19 cellular contexts compared by ENCODE assay signal in genomic region chr16:80947239-80947638, GRCh38. TPM values are rescaled to one million over a fixed set of nuclear protein-coding genes. Genes with fewer than 3 reads are reported as not detected.
DNase-seq lines count a peak whose midpoint lies in the region; ATAC-seq, FAIRE-seq and TF ChIP-seq lines count a peak whose summit lies in the region.
"Had no signal": no experiment of that assay in that cellular context is flagged by ENCODE, and none has a peak within 500 bp of the region (broad histone marks: within the 10 kb centered on the region; RNA-seq: fewer than 3 reads in every experiment).

No MANE protein-coding gene starts in this region.

- H3K9me3 Mint-ChIP-seq in activated T-cell treated with anti-CD3 and anti-CD28 coated beads, Interleukin-2, amount 50 U/mL, for 24 hours = peaks cover 4% of the 10 kb centered on the region
- peaks cover 7% of the 10 kb centered on the region for H3K9me3 Mint-ChIP-seq in activated T-cell treated with anti-CD3 and anti-CD28 coated beads, Interleukin-2, amount 50 U/mL, for 4 hours
- peaks cover 11% of the 10 kb centered on the region in 2 donors for H3K9me3 Mint-ChIP-seq in stimulated activated naive CD8-positive, alpha-beta T cell treated with anti-CD3 and anti-CD28 coated beads, Interleukin-15, amount 100 ng/mL, for 72 hours
- H3K9me3 Mint-ChIP-seq in activated T-helper 2 cell treated with anti-CD3 and anti-CD28 coated beads, Interferon-gamma antibody, Interleukin-2, Interleukin-4, amounts not matched to agents 10 μg/mL and 5 μg/mL and 100 μg/mL, durations not matched to agents 14 hours and 24 hours and 36 hours = peaks cover 14% of the 10 kb centered on the region
- H3K9me3 Mint-ChIP-seq: GM23338 had no signal

- no peaks in the 10 kb centered on the region for H3K27me3 ChIP-seq in pancreas
- H3K27me3 ChIP-seq in dorsolateral prefrontal cortex = peaks cover 0 to 11% (median 0%) of the 10 kb centered on the region in 45 donors
- H3K27me3 ChIP-seq: BE2C had no signal

- peak overlapping the region; percentile 71 for H3K27ac Mint-ChIP-seq in activated T-cell treated with anti-CD3 and anti-CD28 coated beads, Interleukin-2, amount 50 U/mL, for 24 hours
- H3K27ac Mint-ChIP-seq in stimulated activated naive CD8-positive, alpha-beta T cell treated with anti-CD3 and anti-CD28 coated beads, Interleukin-15, amount 100 ng/mL, for 72 hours = no peak overlapping the region
- peak overlapping the region; percentile 70 for H3K27ac Mint-ChIP-seq in activated T-helper 2 cell treated with anti-CD3 and anti-CD28 coated beads, Interferon-gamma antibody, Interleukin-2, Interleukin-4, amounts not matched to agents 10 μg/mL and 5 μg/mL and 100 μg/mL, durations not matched to agents 14 hours and 24 hours and 36 hours
- H3K27ac Mint-ChIP-seq: CD4-positive, alpha-beta T cell; GM23338 had no signal

- no peak overlapping the region for H3K27ac ChIP-seq in pancreas
- no peak overlapping the region for H3K27ac ChIP-seq in dorsolateral prefrontal cortex

- 77 to 86% methylated on average over 5 of the region's 5 CpGs for WGBS in pancreas, 2 donors

- no peak for TF ChIP-seq CTCF in pancreas (IDR thresholded peaks at IDR 0.05)
- TF ChIP-seq CTCF in dorsolateral prefrontal cortex (IDR thresholded peaks at IDR 0.05 in 54 of 56, conservative IDR thresholded peaks at IDR 0.05 in 2 of 56; ENCODE audit: low read depth in 1 of 56, partially characterized antibody in 56 of 56) = no peak

- peaks cover 29% of the 10 kb centered on the region for H3K27me3 Mint-ChIP-seq in activated T-cell treated with anti-CD3 and anti-CD28 coated beads, Interleukin-2, amount 50 U/mL, for 24 hours
- H3K27me3 Mint-ChIP-seq in activated T-cell treated with anti-CD3 and anti-CD28 coated beads, Interleukin-2, amount 50 U/mL, for 4 hours (ENCODE audit: low read depth) = peaks cover 17% of the 10 kb centered on the region
- peaks cover 18% of the 10 kb centered on the region for H3K27me3 Mint-ChIP-seq in stimulated activated naive CD8-positive, alpha-beta T cell treated with anti-CD3 and anti-CD28 coated beads, Interleukin-15, amount 100 ng/mL, for 72 hours
- H3K27me3 Mint-ChIP-seq in activated T-helper 2 cell treated with anti-CD3 and anti-CD28 coated beads, Interferon-gamma antibody, Interleukin-2, Interleukin-4, amounts not matched to agents 10 μg/mL and 5 μg/mL and 100 μg/mL, durations not matched to agents 14 hours and 24 hours and 36 hours (ENCODE audit: low read depth) = peaks cover 6% of the 10 kb centered on the region

- no peak overlapping the region for H3K4me3 Mint-ChIP-seq in activated T-cell treated with anti-CD3 and anti-CD28 coated beads, Interleukin-2, amount 50 U/mL, for 24 hours
- H3K4me3 Mint-ChIP-seq in activated T-cell treated with anti-CD3 and anti-CD28 coated beads, Interleukin-2, amount 50 U/mL, for 4 hours = no peak overlapping the region
- no peak overlapping the region for H3K4me3 Mint-ChIP-seq in stimulated activated naive CD8-positive, alpha-beta T cell treated with anti-CD3 and anti-CD28 coated beads, Interleukin-15, amount 100 ng/mL, for 72 hours
- no peak overlapping the region for H3K4me3 Mint-ChIP-seq in activated T-helper 2 cell treated with anti-CD3 and anti-CD28 coated beads, Interferon-gamma antibody, Interleukin-2, Interleukin-4, amounts not matched to agents 10 μg/mL and 5 μg/mL and 100 μg/mL, durations not matched to agents 14 hours and 24 hours and 36 hours (ENCODE audit: low read depth)
- H3K4me3 Mint-ChIP-seq: CD4-positive, alpha-beta T cell; GM23338 had no signal

- no peaks in the 10 kb centered on the region for H3K36me3 Mint-ChIP-seq in activated T-cell treated with anti-CD3 and anti-CD28 coated beads, Interleukin-2, amount 50 U/mL, for 24 hours (ENCODE audit: low read depth)
- no peaks in the 10 kb centered on the region for H3K36me3 Mint-ChIP-seq in activated T-cell treated with anti-CD3 and anti-CD28 coated beads, Interleukin-2, amount 50 U/mL, for 4 hours (ENCODE audit: insufficient read depth)
- H3K36me3 Mint-ChIP-seq in activated T-helper 2 cell treated with anti-CD3 and anti-CD28 coated beads, Interferon-gamma antibody, Interleukin-2, Interleukin-4, amounts not matched to agents 10 μg/mL and 5 μg/mL and 100 μg/mL, durations not matched to agents 14 hours and 24 hours and 36 hours (ENCODE audit: low read depth) = no peaks in the 10 kb centered on the region

- peaks cover 20% of the 10 kb centered on the region for H3K4me1 Mint-ChIP-seq in activated T-cell treated with anti-CD3 and anti-CD28 coated beads, Interleukin-2, amount 50 U/mL, for 24 hours (ENCODE audit: low read depth)
- H3K4me1 Mint-ChIP-seq in activated T-cell treated with anti-CD3 and anti-CD28 coated beads, Interleukin-2, amount 50 U/mL, for 4 hours (ENCODE audit: low read depth) = peaks cover 5% of the 10 kb centered on the region
- peaks cover 17% of the 10 kb centered on the region for H3K4me1 Mint-ChIP-seq in stimulated activated naive CD8-positive, alpha-beta T cell treated with anti-CD3 and anti-CD28 coated beads, Interleukin-15, amount 100 ng/mL, for 72 hours
- peaks cover 22% of the 10 kb centered on the region for H3K4me1 Mint-ChIP-seq in activated T-helper 2 cell treated with anti-CD3 and anti-CD28 coated beads, Interferon-gamma antibody, Interleukin-2, Interleukin-4, amounts not matched to agents 10 μg/mL and 5 μg/mL and 100 μg/mL, durations not matched to agents 14 hours and 24 hours and 36 hours (ENCODE audit: low read depth)
- H3K4me1 Mint-ChIP-seq: GM23338 had no signal

- intact Hi-C loops in activated T-helper 2 cell treated with anti-CD3 and anti-CD28 coated beads, Interferon-gamma antibody, Interleukin-2, Interleukin-4, amounts not matched to agents 10 μg/mL and 5 μg/mL and 100 μg/mL, durations not matched to agents 14 hours and 24 hours and 36 hours (cut with micrococcal nuclease) = loop anchor here (1.0 to 5.0 kb wide), 3 partner anchors 23 to 365 kb away; no protein-coding TSS in a partner anchor
- intact Hi-C loops in pancreas (cut with DNase I) = no loop called here
- intact Hi-C loops in dorsolateral prefrontal cortex (cut with DNase I) = loop anchor here (5.0 kb wide), 2 partner anchors 45 to 90 kb away; partner anchors contain the start of gene ATMIN (in 1 of the 2)

- FAIRE-seq in pancreas (lab: Jason Lieb, UNC) = no peak
- FAIRE-seq: A204.1, D721Med, G401.6, GM12891, H54 had no signal

- H3K9me3 ChIP-seq in pancreas = no peaks in the 10 kb centered on the region
- H3K9me3 ChIP-seq: BE2C, Caco-2 had no signal

- H3K4me3 ChIP-seq in pancreas (no peak overlapping the region), dorsolateral prefrontal cortex (no peak overlapping the region)
- H3K4me3 ChIP-seq: GM23338 had no signal

- no peaks in the 10 kb centered on the region for H3K36me3 ChIP-seq in pancreas
- H3K36me3 ChIP-seq: BE2C had no signal

- DNase-seq in activated T-cell treated with anti-CD3 and anti-CD28 coated beads, Interleukin-2, amount 50 U/mL, for 24 hours = no peak
- no peak for DNase-seq in activated T-cell treated with anti-CD3 and anti-CD28 coated beads, Interleukin-2, amount 50 U/mL, for 4 hours
- no peak for DNase-seq in stimulated activated naive CD8-positive, alpha-beta T cell treated with anti-CD3 and anti-CD28 coated beads, Interleukin-15, Interleukin-2, amounts not matched to agents 100 U/mL and 50 U/mL, for 24 hours
- no peak for DNase-seq in stimulated activated naive CD8-positive, alpha-beta T cell treated with anti-CD3 and anti-CD28 coated beads, Interleukin-15, amount 100 ng/mL, for 72 hours
- no peak for DNase-seq in activated T-helper 2 cell treated with anti-CD3 and anti-CD28 coated beads, Interferon-gamma antibody, Interleukin-2, Interleukin-4, amounts not matched to agents 10 μg/mL and 5 μg/mL and 100 μg/mL, durations not matched to agents 14 hours and 24 hours and 36 hours (ENCODE audit: low spot score)
- DNase-seq in pancreas = no peak
- no peak for DNase-seq in dorsolateral prefrontal cortex
- DNase-seq: ACHN; BE2C; C1 segment of cervical spinal cord; Caco-2; CD4-positive, alpha-beta T cell; HCEC 1CT had no signal

- no peak for ATAC-seq in activated T-cell treated with anti-CD3 and anti-CD28 coated beads, Interleukin-2, amount 50 U/mL, for 4 hours
- ATAC-seq in stimulated activated naive CD8-positive, alpha-beta T cell treated with anti-CD3 and anti-CD28 coated beads, Interleukin-15, Interleukin-2, amounts not matched to agents 100 U/mL and 50 U/mL, for 24 hours = peak; percentile 65
- ATAC-seq in stimulated activated naive CD8-positive, alpha-beta T cell treated with anti-CD3 and anti-CD28 coated beads, Interleukin-15, amount 100 ng/mL, for 72 hours = no peak
- no peak for ATAC-seq in pancreas
- ATAC-seq: GM23338 had no signal

- H3K4me1 ChIP-seq in pancreas = no peaks in the 10 kb centered on the region
- H3K4me1 ChIP-seq: BE2C, Caco-2 had no signal

RNA-seq across cellular contexts. Expression of gene CMC2, which starts 59.4 kb away (rescaled TPM):
- 100 to 1,000 TPM; 106 to 112 (median 109) TPM for total RNA-seq in activated T-cell treated with anti-CD3 and anti-CD28 coated beads, Interleukin-2, amount 50 U/mL, for 4 hours
- total RNA-seq in activated T-helper 2 cell treated with anti-CD3 and anti-CD28 coated beads, Interferon-gamma antibody, Interleukin-2, Interleukin-4, amounts not matched to agents 10 μg/mL and 5 μg/mL and 100 μg/mL, durations not matched to agents 14 hours and 24 hours and 36 hours = 130 and 136 TPM in 2 replicates
- total RNA-seq in pancreas (10 to 100 TPM; 13.3 to 24.4 (median 21.7) TPM), dorsolateral prefrontal cortex (100 to 1,000 TPM in 10 of 120 experiments, 10 to 100 TPM in 110; 53.6 to 107 (median 84.9) TPM)
- polyA plus RNA-seq in pancreas = 10 to 100 TPM; 32.2 to 58.1 TPM

RNA-seq across cellular contexts. Expression of gene CENPN, which starts 59.8 kb away (rescaled TPM):
- 10 to 100 TPM; 36.0 to 43.4 (median 42.4) TPM for total RNA-seq in activated T-cell treated with anti-CD3 and anti-CD28 coated beads, Interleukin-2, amount 50 U/mL, for 4 hours
- total RNA-seq in activated T-helper 2 cell treated with anti-CD3 and anti-CD28 coated beads, Interferon-gamma antibody, Interleukin-2, Interleukin-4, amounts not matched to agents 10 μg/mL and 5 μg/mL and 100 μg/mL, durations not matched to agents 14 hours and 24 hours and 36 hours = 57.4 and 57.9 TPM in 2 replicates
- total RNA-seq in pancreas (1 to 10 TPM; 2.0 to 4.1 (median 3.5) TPM), dorsolateral prefrontal cortex (10 to 100 TPM in 4 of 120 experiments, 1 to 10 TPM in 116; 2.4 to 13.8 (median 6.3) TPM)
- polyA plus RNA-seq in pancreas = 1 to 10 TPM; 1.4 to 1.5 TPM

Comparison
In these comparisons a context has a peak if more than half of its experiments do, and no peak if none do; other contexts are left out.
1. H3K27ac Mint-ChIP-seq: peak in activated T-cell treated with anti-CD3 and anti-CD28 coated beads, Interleukin-2, amount 50 U/mL, for 24 hours (single experiment) and activated T-helper 2 cell treated with anti-CD3 and anti-CD28 coated beads, Interferon-gamma antibody, Interleukin-2, Interleukin-4, amounts not matched to agents 10 μg/mL and 5 μg/mL and 100 μg/mL, durations not matched to agents 14 hours and 24 hours and 36 hours (single experiment); none in stimulated activated naive CD8-positive, alpha-beta T cell treated with anti-CD3 and anti-CD28 coated beads, Interleukin-15, amount 100 ng/mL, for 72 hours (0 of 2).
2. intact Hi-C loops: an anchor here in activated T-helper 2 cell treated with anti-CD3 and anti-CD28 coated beads, Interferon-gamma antibody, Interleukin-2, Interleukin-4, amounts not matched to agents 10 μg/mL and 5 μg/mL and 100 μg/mL, durations not matched to agents 14 hours and 24 hours and 36 hours (1.0 to 5.0 kb wide) and dorsolateral prefrontal cortex (5.0 kb wide); none called in pancreas.